ENCODE assay signal across 12 cellular contexts in the genomic region with DNA sequence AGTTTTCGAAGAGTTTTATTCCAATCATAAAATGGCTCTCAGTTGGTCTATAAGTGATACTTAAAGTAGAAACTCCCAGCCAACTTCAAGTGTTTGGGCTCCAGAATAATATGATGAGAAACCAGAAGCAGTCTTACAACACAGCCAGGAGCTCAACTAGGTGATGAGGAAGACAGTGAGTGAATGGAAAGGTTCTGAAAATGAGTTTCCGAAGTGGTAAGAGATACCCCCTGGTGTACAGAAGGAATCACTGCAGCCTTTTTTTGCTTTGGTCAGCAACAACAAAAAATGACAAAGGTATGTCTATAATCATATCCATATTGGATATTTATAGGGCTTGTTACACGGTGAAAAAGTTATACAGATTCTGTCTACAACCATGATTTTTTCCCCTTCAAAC. TPM values are rescaled to one million over a fixed set of nuclear protein-coding genes. Genes with fewer than 3 reads are reported as not detected.
DNase-seq lines count a peak whose midpoint lies in the region; ATAC-seq, FAIRE-seq and TF ChIP-seq lines count a peak whose summit lies in the region.
"Had no signal": no experiment of that assay in that cellular context is flagged by ENCODE, and none has a peak within 500 bp of the region (broad histone marks: within the 10 kb centered on the region; RNA-seq: fewer than 3 reads in every experiment).

No MANE protein-coding gene starts in this region.

- H3K9ac ChIP-seq in HepG2 (ENCODE audit: insufficient read depth, low read depth, low read length), result no peak overlapping the region
- H3K9ac ChIP-seq: BLaER1 had no signal

- H3K4me1 ChIP-seq in HepG2 (ENCODE audit: insufficient read depth, low read length), result no peaks in the 10 kb centered on the region
- H3K4me1 ChIP-seq in right lobe of liver, result no peaks in the 10 kb centered on the region
- H3K4me1 ChIP-seq: BLaER1, upper lobe of left lung had no signal

- no peak for TF ChIP-seq EP300 in HepG2 (IDR thresholded peaks at IDR 0.05; ENCODE audit: low read depth in 2 of 2, low read length in 2 of 2)
- no peak for TF ChIP-seq EP300 in HepG2 (CRISPR knock-in tag; IDR thresholded peaks at IDR 0.05; ENCODE audit: borderline replicate concordance)

- H3K36me3 ChIP-seq in HepG2 (replicated peaks in 1 of 2; ENCODE audit: control insufficient read depth in 1 of 2, insufficient read depth in 2 of 2, low read length in 2 of 2), result no peaks in the 10 kb centered on the region
- no peaks in the 10 kb centered on the region for H3K36me3 ChIP-seq in right lobe of liver
- H3K36me3 ChIP-seq: BLaER1, upper lobe of left lung had no signal

- WGBS in HepG2 (ENCODE audit: low lambda C conversion rate), result 1% methylated on average over 3 of the region's 3 CpGs
- WGBS in right lobe of liver (ENCODE audit: insufficient coverage, low coverage, low lambda C conversion rate, missing lambda C conversion rate), result 34% methylated on average over 3 of the region's 3 CpGs

- H3K4me2 ChIP-seq in HepG2 (ENCODE audit: low read depth, low read length), result no peak overlapping the region
- H3K4me2 ChIP-seq: BLaER1 had no signal

- FAIRE-seq in HepG2 (lab: Jason Lieb, UNC), result peak; percentile 8

- ATAC-seq in HepG2 (no peak), right lobe of liver (no peak), HG02763 (IDR thresholded peaks at IDR 0.05; ENCODE audit: unreplicated experiment) (no peak)

- TF ChIP-seq POLR2A in HepG2 (IDR thresholded peaks at IDR 0.05; ENCODE audit: insufficient read depth in 1 of 2, low read depth in 2 of 2, low read length in 2 of 2), result no peak
- no peak for TF ChIP-seq POLR2A in right lobe of liver (IDR thresholded peaks at IDR 0.05)

- no peaks in the 10 kb centered on the region for H4K20me1 ChIP-seq in HepG2 (ENCODE audit: insufficient read depth, low read length)
- H4K20me1 ChIP-seq: BLaER1 had no signal

- POLR2A ChIA-PET in HepG2 (lab: Yijun Ruan, JAX), result no interaction called here

- no peak for DNase-seq in HepG2 (ENCODE audit: low spot score)
- DNase-seq in right lobe of liver, result no peak
- DNase-seq in OCI-M1 (lab: John Stamatoyannopoulos, UW), result peak; percentile 36
- DNase-seq in epithelial cell of esophagus (ENCODE audit: low read depth), result peak; percentile 30
- no peak for DNase-seq in activated naive CD4-positive, alpha-beta T cell treated with Interleukin-2 at 50 U/mL for 16 hours
- no peak for DNase-seq in NCI-H446 treated with DMSO at 0.1 percent for 48 hours (lab: John Stamatoyannopoulos, UW)
- DNase-seq in GM03348 (ENCODE audit: low spot score), result no peak
- DNase-seq: activated CD4-positive, CD25-positive, alpha-beta regulatory T cell; NCI-H510A treated with DMSO at 0.1 percent for 48 hours had no signal

- CTCF ChIA-PET in HepG2 (lab: Yijun Ruan, JAX; ENCODE audit: low intra/inter-chr PET ratio, low total read pairs), result no interaction called here

- H3K4me3 ChIP-seq in HepG2 (replicated peaks in 1 of 3; ENCODE audit: insufficient read depth in 1 of 3, low read depth in 2 of 3, low read length in 3 of 3) (no peak overlapping the region), right lobe of liver (no peak overlapping the region), epithelial cell of esophagus (ENCODE audit: low read length) (no peak overlapping the region)
- H3K4me3 ChIP-seq: BLaER1, upper lobe of left lung had no signal

- no peak for TF ChIP-seq RAD21 in HepG2 (CRISPR knock-in tag; IDR thresholded peaks at IDR 0.05)

- TF ChIP-seq CTCF in HepG2 (CRISPR knock-in tag; IDR thresholded peaks at IDR 0.05) (no peak), right lobe of liver (IDR thresholded peaks at IDR 0.05) (peak in 1 of 4 donors; percentile 43), epithelial cell of esophagus (IDR thresholded peaks at IDR 0.05; ENCODE audit: insufficient read depth, low read depth, low read length, missing control alignments) (peak; percentile 73)

- H3K27me3 ChIP-seq in HepG2 (ENCODE audit: control insufficient read depth in 1 of 2, insufficient read depth in 2 of 2, low read length in 2 of 2), result no peaks in the 10 kb centered on the region
- H3K27me3 ChIP-seq in right lobe of liver, result no peaks in the 10 kb centered on the region
- H3K27me3 ChIP-seq: BLaER1, upper lobe of left lung had no signal

- no peaks in the 10 kb centered on the region for H3K79me2 ChIP-seq in HepG2 (ENCODE audit: insufficient read depth, low read length)

- H3K27ac ChIP-seq in HepG2 (ENCODE audit: extremely low read length, insufficient read depth, low read length) (no peak overlapping the region), right lobe of liver (no peak overlapping the region)
- H3K27ac ChIP-seq: BLaER1, upper lobe of left lung had no signal

- H3K9me3 ChIP-seq in HepG2 (ENCODE audit: low read length) (peaks cover 86% of the 10 kb centered on the region), right lobe of liver (no peaks in the 10 kb centered on the region)
- H3K9me3 ChIP-seq: BLaER1, upper lobe of left lung had no signal

- intact Hi-C loops in HepG2 (cut with micrococcal nuclease; ENCODE audit: unreplicated experiment) (no loop called here), right lobe of liver (cut with DNase I) (no loop called here)

- no TSS peak for BruUV-seq in HepG2 (replicated peaks; lab: Mats Ljungman, UMichigan)

- in situ Hi-C loops in HepG2 (cut with HindIII; ENCODE audit: extremely low pct_ligation_motif_present, low pct_unique_long_range_greater_than_20kb), result no loop called here

- no peak overlapping the region for H2AFZ ChIP-seq in HepG2 (ENCODE audit: low read length)

RNA-seq across cellular contexts. Expression of a gene that starts 16.5 kb away (rescaled TPM):
- total RNA-seq in HepG2 (2016; rRNA removed; fragmentation: Illumina TruSeq; extraction: Trizol), result not detected in 2 replicates
- not detected in 2 replicates for total RNA-seq in HepG2 (2016; cell fraction: cytosol; rRNA removed; fragmentation: Illumina TruSeq; extraction: Trizol; ENCODE audit: low read depth)
- not detected in 2 replicates for total RNA-seq in HepG2 (2016; cell fraction: insoluble cytoplasmic fraction; rRNA removed; fragmentation: Illumina TruSeq; extraction: Trizol)
- total RNA-seq in HepG2 (2016; cell fraction: membrane; rRNA removed; fragmentation: Illumina TruSeq; extraction: Trizol), result not detected in 2 replicates
- not detected in 2 replicates for total RNA-seq in HepG2 (2016; cell fraction: nucleus; rRNA removed; fragmentation: Illumina TruSeq; extraction: Trizol)
- not detected in 2 replicates for polyA plus RNA-seq in HepG2 (2011; rRNA removed)
- polyA plus RNA-seq in HepG2 (2011; cell fraction: cytosol; rRNA removed), result not detected in 2 replicates
- not detected in 2 replicates for polyA plus RNA-seq in HepG2 (2011; cell fraction: nucleus; rRNA removed)
- polyA plus RNA-seq in HepG2 (2012), result not detected in 2 replicates
- not detected in 2 replicates for polyA plus RNA-seq in HepG2 (2016; cell fraction: cytosol; fragmentation: Illumina TruSeq; extraction: Trizol; ENCODE audit: low read depth)
- not detected in 2 replicates for polyA plus RNA-seq in HepG2 (2016; cell fraction: insoluble cytoplasmic fraction; fragmentation: Illumina TruSeq; extraction: Trizol; ENCODE audit: low read depth)
- not detected in 2 replicates for polyA plus RNA-seq in HepG2 (2016; cell fraction: membrane; fragmentation: Illumina TruSeq; extraction: Trizol; ENCODE audit: low read depth)
- not detected in 2 replicates for polyA plus RNA-seq in HepG2 (2016; cell fraction: nucleus; fragmentation: Illumina TruSeq; extraction: Trizol; ENCODE audit: insufficient read depth, low read depth)
- polyA minus RNA-seq in HepG2 (2011; rRNA and poly(A)+ RNA removed; ENCODE audit: low replicate concordance), result not detected in 2 replicates
- not detected in 2 replicates for polyA minus RNA-seq in HepG2 (2011; cell fraction: cytosol; rRNA and poly(A)+ RNA removed)
- not detected in 2 replicates for polyA minus RNA-seq in HepG2 (2011; cell fraction: nucleus; rRNA and poly(A)+ RNA removed)
- total RNA-seq in right lobe of liver, result not detected
- total RNA-seq: upper lobe of left lung had no signal

RNA-seq across cellular contexts. Expression of a gene that starts 23.5 kb away (rescaled TPM):
- total RNA-seq in HepG2 (2016; rRNA removed; fragmentation: Illumina TruSeq; extraction: Trizol) (not detected in 2 replicates), right lobe of liver (not detected)
- total RNA-seq in HepG2 (2016; cell fraction: cytosol; rRNA removed; fragmentation: Illumina TruSeq; extraction: Trizol; ENCODE audit: low read depth), result not detected in 2 replicates
- not detected in 2 replicates for total RNA-seq in HepG2 (2016; cell fraction: insoluble cytoplasmic fraction; rRNA removed; fragmentation: Illumina TruSeq; extraction: Trizol)
- not detected in 2 replicates for total RNA-seq in HepG2 (2016; cell fraction: membrane; rRNA removed; fragmentation: Illumina TruSeq; extraction: Trizol)
- total RNA-seq in HepG2 (2016; cell fraction: nucleus; rRNA removed; fragmentation: Illumina TruSeq; extraction: Trizol), result not detected in 2 replicates
- polyA plus RNA-seq in HepG2 (2011; rRNA removed), result not detected in 2 replicates
- not detected in 2 replicates for polyA plus RNA-seq in HepG2 (2011; cell fraction: cytosol; rRNA removed)
- not detected in 2 replicates for polyA plus RNA-seq in HepG2 (2011; cell fraction: nucleus; rRNA removed)
- not detected in 2 replicates for polyA plus RNA-seq in HepG2 (2012)
- not detected in 2 replicates for polyA plus RNA-seq in HepG2 (2016; cell fraction: cytosol; fragmentation: Illumina TruSeq; extraction: Trizol; ENCODE audit: low read depth)
- not detected in 2 replicates for polyA plus RNA-seq in HepG2 (2016; cell fraction: insoluble cytoplasmic fraction; fragmentation: Illumina TruSeq; extraction: Trizol; ENCODE audit: low read depth)
- not detected in 2 replicates for polyA plus RNA-seq in HepG2 (2016; cell fraction: membrane; fragmentation: Illumina TruSeq; extraction: Trizol; ENCODE audit: low read depth)
- not detected in 2 replicates for polyA plus RNA-seq in HepG2 (2016; cell fraction: nucleus; fragmentation: Illumina TruSeq; extraction: Trizol; ENCODE audit: insufficient read depth, low read depth)
- polyA minus RNA-seq in HepG2 (2011; rRNA and poly(A)+ RNA removed; ENCODE audit: low replicate concordance), result not detected in 2 replicates
- not detected in 2 replicates for polyA minus RNA-seq in HepG2 (2011; cell fraction: cytosol; rRNA and poly(A)+ RNA removed)
- polyA minus RNA-seq in HepG2 (2011; cell fraction: nucleus; rRNA and poly(A)+ RNA removed), result not detected in 2 replicates
- total RNA-seq: upper lobe of left lung had no signal

RNA-seq across cellular contexts. Expression of a gene that starts 23.6 kb away (rescaled TPM):
- total RNA-seq in HepG2 (2016; rRNA removed; fragmentation: Illumina TruSeq; extraction: Trizol), result not detected in 2 replicates
- not detected in 2 replicates for total RNA-seq in HepG2 (2016; cell fraction: cytosol; rRNA removed; fragmentation: Illumina TruSeq; extraction: Trizol; ENCODE audit: low read depth)
- not detected in 2 replicates for total RNA-seq in HepG2 (2016; cell fraction: insoluble cytoplasmic fraction; rRNA removed; fragmentation: Illumina TruSeq; extraction: Trizol)
- total RNA-seq in HepG2 (2016; cell fraction: membrane; rRNA removed; fragmentation: Illumina TruSeq; extraction: Trizol), result not detected in 2 replicates
- total RNA-seq in HepG2 (2016; cell fraction: nucleus; rRNA removed; fragmentation: Illumina TruSeq; extraction: Trizol), result not detected in 2 replicates
- not detected in 2 replicates for polyA plus RNA-seq in HepG2 (2011; rRNA removed)
- polyA plus RNA-seq in HepG2 (2011; cell fraction: cytosol; rRNA removed), result not detected in 2 replicates
- polyA plus RNA-seq in HepG2 (2011; cell fraction: nucleus; rRNA removed), result not detected in 2 replicates
- not detected in 2 replicates for polyA plus RNA-seq in HepG2 (2012)
- polyA plus RNA-seq in HepG2 (2016; cell fraction: cytosol; fragmentation: Illumina TruSeq; extraction: Trizol; ENCODE audit: low read depth), result not detected in 2 replicates
- not detected in 2 replicates for polyA plus RNA-seq in HepG2 (2016; cell fraction: insoluble cytoplasmic fraction; fragmentation: Illumina TruSeq; extraction: Trizol; ENCODE audit: low read depth)
- not detected in 2 replicates for polyA plus RNA-seq in HepG2 (2016; cell fraction: membrane; fragmentation: Illumina TruSeq; extraction: Trizol; ENCODE audit: low read depth)
- not detected in 2 replicates for polyA plus RNA-seq in HepG2 (2016; cell fraction: nucleus; fragmentation: Illumina TruSeq; extraction: Trizol; ENCODE audit: insufficient read depth, low read depth)
- polyA minus RNA-seq in HepG2 (2011; rRNA and poly(A)+ RNA removed; ENCODE audit: low replicate concordance), result not detected in 2 replicates
- not detected in 2 replicates for polyA minus RNA-seq in HepG2 (2011; cell fraction: cytosol; rRNA and poly(A)+ RNA removed)
- polyA minus RNA-seq in HepG2 (2011; cell fraction: nucleus; rRNA and poly(A)+ RNA removed), result not detected in 2 replicates
- not detected for total RNA-seq in right lobe of liver
- total RNA-seq: upper lobe of left lung had no signal

RNA-seq across cellular contexts. Expression of a gene that starts 28.1 kb away (rescaled TPM):
- total RNA-seq in HepG2 (2016; rRNA removed; fragmentation: Illumina TruSeq; extraction: Trizol), result not detected in 2 replicates
- not detected in 2 replicates for total RNA-seq in HepG2 (2016; cell fraction: cytosol; rRNA removed; fragmentation: Illumina TruSeq; extraction: Trizol; ENCODE audit: low read depth)
- total RNA-seq in HepG2 (2016; cell fraction: insoluble cytoplasmic fraction; rRNA removed; fragmentation: Illumina TruSeq; extraction: Trizol), result not detected in 2 replicates
- total RNA-seq in HepG2 (2016; cell fraction: membrane; rRNA removed; fragmentation: Illumina TruSeq; extraction: Trizol), result not detected in 2 replicates
- not detected in 2 replicates for total RNA-seq in HepG2 (2016; cell fraction: nucleus; rRNA removed; fragmentation: Illumina TruSeq; extraction: Trizol)
- polyA plus RNA-seq in HepG2 (2011; rRNA removed), result not detected in 2 replicates
- polyA plus RNA-seq in HepG2 (2011; cell fraction: cytosol; rRNA removed), result not detected in 2 replicates
- not detected in 2 replicates for polyA plus RNA-seq in HepG2 (2011; cell fraction: nucleus; rRNA removed)
- not detected in 2 replicates for polyA plus RNA-seq in HepG2 (2012)
- polyA plus RNA-seq in HepG2 (2016; cell fraction: cytosol; fragmentation: Illumina TruSeq; extraction: Trizol; ENCODE audit: low read depth), result not detected in 2 replicates
- polyA plus RNA-seq in HepG2 (2016; cell fraction: insoluble cytoplasmic fraction; fragmentation: Illumina TruSeq; extraction: Trizol; ENCODE audit: low read depth), result not detected in 2 replicates
- polyA plus RNA-seq in HepG2 (2016; cell fraction: membrane; fragmentation: Illumina TruSeq; extraction: Trizol; ENCODE audit: low read depth), result not detected in 2 replicates
- polyA plus RNA-seq in HepG2 (2016; cell fraction: nucleus; fragmentation: Illumina TruSeq; extraction: Trizol; ENCODE audit: insufficient read depth, low read depth), result not detected in 2 replicates
- polyA minus RNA-seq in HepG2 (2011; rRNA and poly(A)+ RNA removed; ENCODE audit: low replicate concordance), result not detected in 2 replicates
- polyA minus RNA-seq in HepG2 (2011; cell fraction: cytosol; rRNA and poly(A)+ RNA removed), result not detected in 2 replicates
- polyA minus RNA-seq in HepG2 (2011; cell fraction: nucleus; rRNA and poly(A)+ RNA removed), result not detected in 2 replicates
- not detected for total RNA-seq in right lobe of liver
- total RNA-seq: upper lobe of left lung had no signal

RNA-seq across cellular contexts. Expression of a gene that starts 33.3 kb away (rescaled TPM):
- total RNA-seq in HepG2 (2016; rRNA removed; fragmentation: Illumina TruSeq; extraction: Trizol) (not detected in 2 replicates), right lobe of liver (not detected)
- total RNA-seq in HepG2 (2016; cell fraction: cytosol; rRNA removed; fragmentation: Illumina TruSeq; extraction: Trizol; ENCODE audit: low read depth), result not detected in 2 replicates
- not detected in 2 replicates for total RNA-seq in HepG2 (2016; cell fraction: insoluble cytoplasmic fraction; rRNA removed; fragmentation: Illumina TruSeq; extraction: Trizol)
- total RNA-seq in HepG2 (2016; cell fraction: membrane; rRNA removed; fragmentation: Illumina TruSeq; extraction: Trizol), result not detected in 2 replicates
- total RNA-seq in HepG2 (2016; cell fraction: nucleus; rRNA removed; fragmentation: Illumina TruSeq; extraction: Trizol), result not detected in 2 replicates
- polyA plus RNA-seq in HepG2 (2011; rRNA removed), result not detected in 2 replicates
- polyA plus RNA-seq in HepG2 (2011; cell fraction: cytosol; rRNA removed), result not detected in 2 replicates
- not detected in 2 replicates for polyA plus RNA-seq in HepG2 (2011; cell fraction: nucleus; rRNA removed)
- polyA plus RNA-seq in HepG2 (2012), result not detected in 2 replicates
- not detected in 2 replicates for polyA plus RNA-seq in HepG2 (2016; cell fraction: cytosol; fragmentation: Illumina TruSeq; extraction: Trizol; ENCODE audit: low read depth)
- not detected in 2 replicates for polyA plus RNA-seq in HepG2 (2016; cell fraction: insoluble cytoplasmic fraction; fragmentation: Illumina TruSeq; extraction: Trizol; ENCODE audit: low read depth)
- not detected in 2 replicates for polyA plus RNA-seq in HepG2 (2016; cell fraction: membrane; fragmentation: Illumina TruSeq; extraction: Trizol; ENCODE audit: low read depth)
- not detected in 2 replicates for polyA plus RNA-seq in HepG2 (2016; cell fraction: nucleus; fragmentation: Illumina TruSeq; extraction: Trizol; ENCODE audit: insufficient read depth, low read depth)
- polyA minus RNA-seq in HepG2 (2011; rRNA and poly(A)+ RNA removed; ENCODE audit: low replicate concordance), result not detected in 2 replicates
- not detected in 2 replicates for polyA minus RNA-seq in HepG2 (2011; cell fraction: cytosol; rRNA and poly(A)+ RNA removed)
- not detected in 2 replicates for polyA minus RNA-seq in HepG2 (2011; cell fraction: nucleus; rRNA and poly(A)+ RNA removed)
- total RNA-seq: upper lobe of left lung had no signal

Comparison
In these comparisons a context has a peak if more than half of its experiments do, and no peak if none do; other contexts are left out.
1. DNase-seq: peak in OCI-M1 (single experiment) and epithelial cell of esophagus (single experiment); none in HepG2 (single experiment), right lobe of liver (0 of 3), activated naive CD4-positive, alpha-beta T cell treated with Interleukin-2 at 50 U/mL for 16 hours (single experiment), NCI-H446 treated with DMSO at 0.1 percent for 48 hours (single experiment) and GM03348 (single experiment).